In the genomic region with DNA sequence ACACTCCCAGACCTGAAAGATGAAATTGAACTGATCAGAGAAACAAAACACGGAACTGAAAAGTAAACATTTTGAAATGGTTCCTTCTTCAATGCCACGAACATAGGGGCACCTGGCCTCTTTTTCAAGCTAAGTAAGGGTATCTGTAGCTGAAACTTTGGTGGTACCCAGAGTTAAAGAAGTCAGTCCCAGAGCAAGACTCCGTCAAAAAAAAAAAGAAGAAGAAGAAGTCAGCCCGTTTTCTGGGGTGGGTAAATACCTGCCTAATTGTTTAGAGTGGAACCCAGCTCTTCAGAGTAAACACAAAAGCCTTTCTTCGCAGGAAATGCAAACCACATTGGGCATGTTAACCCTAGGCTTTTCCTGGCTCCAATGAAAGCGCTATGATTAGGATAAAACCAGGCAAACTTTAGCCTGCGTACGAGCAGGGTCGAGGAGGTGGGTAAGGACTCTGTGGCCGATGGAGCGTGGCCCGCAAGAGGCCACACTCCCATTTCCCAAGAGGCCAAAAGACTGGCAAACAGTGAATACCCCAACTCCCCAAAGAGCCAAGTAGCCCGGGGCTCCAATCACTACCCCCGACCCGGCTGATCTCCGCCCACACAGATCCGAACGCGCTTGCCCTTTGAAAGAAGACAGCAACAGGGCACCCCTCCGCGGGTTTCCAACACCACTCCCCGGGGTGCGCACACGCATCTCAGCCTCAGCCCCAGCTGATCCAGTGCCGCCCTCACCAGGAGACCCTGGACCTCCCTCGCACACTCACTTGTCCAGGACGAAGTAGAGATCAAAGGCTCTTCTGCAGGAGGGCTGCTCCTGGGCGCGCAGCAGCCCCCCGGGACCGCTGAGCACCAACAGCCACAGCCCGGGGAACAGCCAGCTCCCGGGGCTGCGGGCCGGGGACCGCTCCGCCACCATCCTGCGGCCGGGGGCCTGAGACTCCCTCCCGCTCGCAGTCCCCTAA, we compare ENCODE assay signal across 8 cellular contexts. TPM values are rescaled to one million over a fixed set of nuclear protein-coding genes. Genes with fewer than 3 reads are reported as not detected.
DNase-seq lines count a peak whose midpoint lies in the region; ATAC-seq and TF ChIP-seq lines count a peak whose summit lies in the region.

No MANE protein-coding gene starts in this region.

- intact Hi-C loops in upper lobe of right lung (cut with DNase I), result no loop called here

- ATAC-seq in HG02981 (IDR thresholded peaks at IDR 0.05; ENCODE audit: unreplicated experiment), result peak; percentile 22
- peak; percentile 51 for ATAC-seq in upper lobe of right lung

- H3K4me3 ChIP-seq in fibroblast of mammary gland (ENCODE audit: control insufficient read depth, low read depth, low read length), result peak overlapping the region; percentile 88
- H3K4me3 ChIP-seq in upper lobe of right lung, result peak overlapping the region; percentile 70

- DNase-seq in SKM-1 treated with dmso at 0.1 percent for 144 hours (lab: John Stamatoyannopoulos, UW; ENCODE audit: unreplicated experiment), result peak; percentile 14
- no peak for DNase-seq in SKM-1 (lab: John Stamatoyannopoulos, UW; ENCODE audit: unreplicated experiment)
- DNase-seq in NCI-H82 treated with DMSO at 0.1 percent for 48 hours (lab: John Stamatoyannopoulos, UW; ENCODE audit: unreplicated experiment), result peak; percentile 7
- peak; percentile 69 for DNase-seq in activated T-cell treated with anti-CD3 and anti-CD28 coated beads, Interleukin-2, amount 50 U/mL, for 24 hours
- no peak for DNase-seq in fibroblast of mammary gland (ENCODE audit: low read depth)
- peak; percentile 43 for DNase-seq in neural crest cell (ENCODE audit: low read depth, low spot score)
- peak; percentile 74 for DNase-seq in upper lobe of right lung

- H3K27ac ChIP-seq in upper lobe of right lung, result peak overlapping the region; percentile 94

- peaks cover 18% of the 10 kb centered on the region for H3K36me3 ChIP-seq in upper lobe of right lung

- H3K4me1 Mint-ChIP-seq in activated T-cell treated with anti-CD3 and anti-CD28 coated beads, Interleukin-2, amount 50 U/mL, for 24 hours (ENCODE audit: low read depth), result peaks cover 80% of the 10 kb centered on the region
- peaks cover 24% of the 10 kb centered on the region for H3K4me1 Mint-ChIP-seq in neural crest cell

- peaks cover 3% of the 10 kb centered on the region for H3K27me3 Mint-ChIP-seq in activated T-cell treated with anti-CD3 and anti-CD28 coated beads, Interleukin-2, amount 50 U/mL, for 24 hours
- no peaks in the 10 kb centered on the region for H3K27me3 Mint-ChIP-seq in neural crest cell (ENCODE audit: low read depth)

- TF ChIP-seq CTCF in fibroblast of mammary gland (conservative IDR thresholded peaks at IDR 0.05; ENCODE audit: control insufficient read depth, insufficient read depth, low read depth, low read length) (no peak), neural crest cell (conservative IDR thresholded peaks at IDR 0.05) (no peak), upper lobe of right lung (IDR thresholded peaks at IDR 0.05) (no peak)

- no peaks in the 10 kb centered on the region for H3K9me3 ChIP-seq in upper lobe of right lung

- H3K4me1 ChIP-seq in upper lobe of right lung, result peaks cover 28% of the 10 kb centered on the region

- H3K27ac Mint-ChIP-seq in activated T-cell treated with anti-CD3 and anti-CD28 coated beads, Interleukin-2, amount 50 U/mL, for 24 hours, result peak overlapping the region; percentile 89
- H3K27ac Mint-ChIP-seq in neural crest cell (ENCODE audit: unreplicated experiment), result peak overlapping the region; percentile 96

- H3K27me3 ChIP-seq in upper lobe of right lung, result no peaks in the 10 kb centered on the region

- H3K4me3 Mint-ChIP-seq in activated T-cell treated with anti-CD3 and anti-CD28 coated beads, Interleukin-2, amount 50 U/mL, for 24 hours, result peak overlapping the region; percentile 88
- peak overlapping the region; percentile 96 for H3K4me3 Mint-ChIP-seq in neural crest cell

- H3K36me3 Mint-ChIP-seq in activated T-cell treated with anti-CD3 and anti-CD28 coated beads, Interleukin-2, amount 50 U/mL, for 24 hours (ENCODE audit: low read depth), result peaks cover 24% of the 10 kb centered on the region
- peaks cover 2% of the 10 kb centered on the region for H3K36me3 Mint-ChIP-seq in neural crest cell (ENCODE audit: low read depth)

- H3K9me3 Mint-ChIP-seq in activated T-cell treated with anti-CD3 and anti-CD28 coated beads, Interleukin-2, amount 50 U/mL, for 24 hours, result no peaks in the 10 kb centered on the region
- H3K9me3 Mint-ChIP-seq in neural crest cell, result no peaks in the 10 kb centered on the region

RNA-seq across cellular contexts. Expression of a gene that starts 1.1 kb away (rescaled TPM):
- 35.6 and 36.7 TPM in 2 replicates for total RNA-seq in neural crest cell
- 67.4 TPM for total RNA-seq in upper lobe of right lung

Comparison
In these comparisons a context has a peak if more than half of its experiments do, and no peak if none do; other contexts are left out.
1. DNase-seq: peak in SKM-1 treated with dmso at 0.1 percent for 144 hours (single experiment), NCI-H82 treated with DMSO at 0.1 percent for 48 hours (single experiment), activated T-cell treated with anti-CD3 and anti-CD28 coated beads, Interleukin-2, amount 50 U/mL, for 24 hours (single experiment), neural crest cell (single experiment) and upper lobe of right lung (single experiment); none in SKM-1 (single experiment) and fibroblast of mammary gland (single experiment).